ENCODE assay signal across 13 cellular contexts in the genomic region with DNA sequence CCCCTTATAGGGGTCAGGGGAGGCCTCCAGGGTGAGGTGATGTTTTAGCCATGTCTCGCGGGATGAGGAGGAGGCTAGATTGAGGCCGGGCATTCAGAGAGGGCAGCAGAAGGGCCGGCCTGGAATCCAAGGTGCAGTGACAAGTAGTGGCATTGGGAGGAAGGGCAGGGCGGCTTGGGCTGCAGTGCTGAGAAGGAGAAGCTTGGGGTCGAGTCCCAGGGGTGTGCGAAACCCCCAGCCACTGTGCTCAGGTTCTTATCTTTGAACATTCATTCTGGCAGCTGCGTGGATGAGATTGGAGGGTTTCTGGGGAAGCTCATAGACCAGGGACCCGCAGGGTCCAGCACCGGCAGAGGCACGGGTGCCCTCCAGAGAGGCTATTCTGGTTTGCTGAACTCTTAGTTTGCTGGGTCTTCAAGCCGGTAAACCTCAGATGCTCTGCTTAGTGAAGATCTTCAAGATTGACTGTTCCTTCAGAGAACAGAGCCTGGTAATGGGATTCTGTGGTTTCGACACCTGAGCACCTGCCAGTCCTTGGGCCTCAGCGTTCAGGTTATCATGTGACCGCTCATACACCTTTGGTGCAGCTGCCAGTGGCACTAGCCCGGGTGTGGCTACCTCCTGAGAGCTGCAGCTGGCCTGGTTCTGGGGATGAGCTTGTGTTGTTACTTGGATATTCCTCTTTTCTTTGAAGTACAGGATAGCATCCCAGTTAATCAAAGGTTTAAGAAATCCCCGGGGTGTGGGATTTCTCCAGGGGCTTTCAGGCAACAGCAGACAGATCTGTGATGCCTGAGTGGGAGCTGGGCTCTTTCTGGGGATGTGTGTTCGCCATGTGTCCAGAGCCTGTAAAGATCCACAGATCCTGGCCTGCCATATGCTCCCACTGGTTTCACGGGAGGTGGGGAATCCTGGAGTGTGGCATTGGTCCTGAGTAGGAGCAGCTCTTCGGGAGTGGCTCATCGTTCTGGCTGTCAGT.
DNase-seq lines count a peak whose midpoint lies in the region; ATAC-seq and TF ChIP-seq lines count a peak whose summit lies in the region.
"Had no signal": no experiment of that assay in that cellular context is flagged by ENCODE, and none has a peak within 500 bp of the region (broad histone marks: within the 10 kb centered on the region; RNA-seq: fewer than 3 reads in every experiment).

No MANE protein-coding gene starts in this region.

- no peaks in the 10 kb centered on the region for H3K4me1 ChIP-seq in PC-3 (ENCODE audit: insufficient read depth, low read length)
- H3K4me1 ChIP-seq: gastrocnemius medialis, pancreas had no signal

- POLR2A ChIA-PET in PC-3 (lab: Charles Lee; ENCODE audit: unreplicated experiment), result interaction anchor here (0.5 kb wide), 1 partner anchor 114 kb away, joined by 5 read pairs; no protein-coding TSS in a partner anchor

- CTCF ChIA-PET in PC-3 (lab: Charles Lee), result no interaction called here

- H4K20me1 ChIP-seq in PC-3 (ENCODE audit: low read length), result no peaks in the 10 kb centered on the region

- no peak overlapping the region for H3K4me3 ChIP-seq in PC-3 (ENCODE audit: low read length)
- H3K4me3 ChIP-seq: gastrocnemius medialis, GM23248, pancreas had no signal

- H3K27me3 ChIP-seq in PC-3 (ENCODE audit: low read length), result no peaks in the 10 kb centered on the region
- H3K27me3 ChIP-seq: gastrocnemius medialis, pancreas had no signal

- H3K9me2 ChIP-seq in PC-3 (replicated peaks; ENCODE audit: low read length), result no peaks in the 10 kb centered on the region

- TF ChIP-seq CTCF in PC-3 (conservative IDR thresholded peaks at IDR 0.05; ENCODE audit: low read depth, low read length), result no peak

- H3K9ac ChIP-seq in PC-3 (ENCODE audit: low read length), result no peak overlapping the region
- H3K9ac ChIP-seq: GM23248 had no signal

- no peaks in the 10 kb centered on the region for H3F3A ChIP-seq in PC-3 (ENCODE audit: low read length, unreplicated experiment)

- H3K79me2 ChIP-seq in PC-3 (ENCODE audit: low read length), result no peaks in the 10 kb centered on the region

- DNase-seq in COR-L47 (lab: John Stamatoyannopoulos, UW) (peak; percentile 50), DMS79 treated with DMSO at 0.1 percent for 48 hours (lab: John Stamatoyannopoulos, UW) (peak; percentile 68), NCI-H2171 treated with DMSO at 0.1 percent for 48 hours (lab: John Stamatoyannopoulos, UW) (peak; percentile 63), left colon (no peak), NCI-H446 treated with DMSO at 0.1 percent for 48 hours (lab: John Stamatoyannopoulos, UW) (no peak), GM19240 (ENCODE audit: insufficient read length, low spot score) (no peak), PC-3 (no peak)
- DNase-seq: activated CD4-positive, alpha-beta T cell treated with anti-CD3 and anti-CD28 coated beads for 4 hours; AML-193; gastrocnemius medialis; left ventricle myocardium superior; pancreas had no signal

- H3K36me3 ChIP-seq in PC-3 (ENCODE audit: low read depth, low read length), result no peaks in the 10 kb centered on the region
- H3K36me3 ChIP-seq: pancreas had no signal

- H3K27ac ChIP-seq in PC-3 (ENCODE audit: low read length), result no peak overlapping the region
- H3K27ac ChIP-seq: gastrocnemius medialis, GM23248, pancreas had no signal

- intact Hi-C loops in left colon (cut with DNase I, micrococcal nuclease), result no loop called here
- intact Hi-C loops in PC-3 (cut with micrococcal nuclease), result no loop called here

- no peaks in the 10 kb centered on the region for H3K9me3 ChIP-seq in PC-3 (ENCODE audit: low read length)
- H3K9me3 ChIP-seq: gastrocnemius medialis, pancreas had no signal

- peak; percentile 37 for ATAC-seq in left colon
- no peak for ATAC-seq in PC-3
- ATAC-seq: gastrocnemius medialis, left ventricle myocardium superior had no signal

- H3K4me2 ChIP-seq in PC-3 (ENCODE audit: low read length), result no peak overlapping the region

- BruUV-seq in PC-3 (replicated peaks; lab: Mats Ljungman, UMichigan), result no TSS peak

- no peak overlapping the region for H2AFZ ChIP-seq in PC-3 (ENCODE audit: low read length)
- H2AFZ ChIP-seq: GM23248 had no signal

Comparison
In these comparisons a context has a peak if more than half of its experiments do, and no peak if none do; other contexts are left out.
1. DNase-seq: peak in COR-L47 (single experiment), DMS79 treated with DMSO at 0.1 percent for 48 hours (single experiment) and NCI-H2171 treated with DMSO at 0.1 percent for 48 hours (single experiment); none in left colon (0 of 2), NCI-H446 treated with DMSO at 0.1 percent for 48 hours (single experiment), GM19240 (single experiment) and PC-3 (single experiment).